ENCODE assay signal across 32 cellular contexts in genomic region chr10:35568483-35569015, GRCh38. TPM values are rescaled to one million over a fixed set of nuclear protein-coding genes. Genes with fewer than 3 reads are reported as not detected.
"Had no signal": no experiment of that assay in that cellular context is flagged by ENCODE, and none has a peak within 500 bp of the region (broad histone marks: within the 10 kb centered on the region; RNA-seq: fewer than 3 reads in every experiment).

No MANE protein-coding gene starts in this region.

- H3K4me1 Mint-ChIP-seq: neural crest cell had no signal

- DNase-seq: activated CD4-positive, alpha-beta T cell treated with anti-CD3 and anti-CD28 coated beads for 48 hours; activated CD4-positive, alpha-beta T cell treated with anti-CD3 and anti-CD28 coated beads, Interleukin-2, amount 50 U/mL, for 48 hours; activated CD8-positive, alpha-beta memory T cell treated with anti-CD3 and anti-CD28 coated beads for 24 hours; activated CD8-positive, alpha-beta memory T cell treated with anti-CD3 and anti-CD28 coated beads, Interleukin-2, amount 50 U/mL, for 4 hours; activated gamma-delta T cell treated with Interleukin-2 at 50 U/mL for 16 hours; activated naive CD4-positive, alpha-beta T cell treated with anti-CD3 and anti-CD28 coated beads, Interleukin-2, amount 50 U/mL, for 16 hours; activated T-cell treated with anti-CD3 and anti-CD28 coated beads, Interleukin-2, amount 50 U/mL, for 24 hours; anterior cingulate cortex; body of pancreas; hippocampal formation; left cardiac atrium; left ventricle myocardium superior; naive B cell; stimulated activated CD4-positive, alpha-beta T cell treated with anti-CD3 and anti-CD28 coated beads, Interleukin-2, amount 100 ng/mL, for 48 hours; stomach; T-helper 9 cell; tibial artery; upper lobe of right lung had no signal

- H3K4me3 ChIP-seq: body of pancreas, gastroesophageal sphincter, stomach, suprapubic skin, tibial artery, upper lobe of right lung had no signal

- ATAC-seq: activated CD4-positive, CD25-positive, alpha-beta regulatory T cell treated with anti-CD3 and anti-CD28 coated beads, Interleukin-2, amount 50 U/mL, for 24 hours; body of pancreas; gastroesophageal sphincter; left cardiac atrium; left ventricle myocardium superior; right cardiac atrium; upper lobe of right lung had no signal

- H3K4me1 ChIP-seq: body of pancreas, upper lobe of right lung had no signal

- H3K9me3 ChIP-seq: body of pancreas, gastroesophageal sphincter, stomach, suprapubic skin, tibial artery, upper lobe of right lung had no signal

- H3K9me3 Mint-ChIP-seq: activated T-cell treated with anti-CD3 and anti-CD28 coated beads, Interleukin-2, amount 50 U/mL, for 24 hours; naive B cell; neural crest cell had no signal

- H3K27me3 Mint-ChIP-seq: activated T-cell treated with anti-CD3 and anti-CD28 coated beads, Interleukin-2, amount 50 U/mL, for 24 hours; naive B cell had no signal

- H3K27ac Mint-ChIP-seq: activated T-cell treated with anti-CD3 and anti-CD28 coated beads, Interleukin-2, amount 50 U/mL, for 24 hours had no signal

- H3K27me3 ChIP-seq: body of pancreas, gastroesophageal sphincter, stomach, suprapubic skin, tibial artery, upper lobe of right lung had no signal

- H3K27ac ChIP-seq: body of pancreas, gastroesophageal sphincter, stomach, suprapubic skin, tibial artery, upper lobe of right lung, VCaP had no signal

- H3K4me3 Mint-ChIP-seq: activated T-cell treated with anti-CD3 and anti-CD28 coated beads, Interleukin-2, amount 50 U/mL, for 24 hours; naive B cell; neural crest cell had no signal

RNA-seq across cellular contexts. Expression of gene GJD4, which starts 36.6 kb away (rescaled TPM):
- total RNA-seq: body of pancreas; endothelial cell of umbilical vein; fibroblast of villous mesenchyme; gastroesophageal sphincter; left cardiac atrium; left ventricle myocardium superior; lung microvascular endothelial cell; neural crest cell; omental fat pad; right cardiac atrium; stomach; T-helper 1 cell treated with Interleukin-12 subunit alpha and Interleukin-12 subunit beta and Interleukin-4 antibody, amounts not matched to agents 30 ng/mL and 1 ng/mL, for 36 hours; upper lobe of right lung had no signal
- polyA plus RNA-seq: endothelial cell of umbilical vein, esophagus, fibroblast of lung, keratinocyte, right cardiac atrium, stomach had no signal
